8 cellular contexts compared by ENCODE assay signal in the genomic region with DNA sequence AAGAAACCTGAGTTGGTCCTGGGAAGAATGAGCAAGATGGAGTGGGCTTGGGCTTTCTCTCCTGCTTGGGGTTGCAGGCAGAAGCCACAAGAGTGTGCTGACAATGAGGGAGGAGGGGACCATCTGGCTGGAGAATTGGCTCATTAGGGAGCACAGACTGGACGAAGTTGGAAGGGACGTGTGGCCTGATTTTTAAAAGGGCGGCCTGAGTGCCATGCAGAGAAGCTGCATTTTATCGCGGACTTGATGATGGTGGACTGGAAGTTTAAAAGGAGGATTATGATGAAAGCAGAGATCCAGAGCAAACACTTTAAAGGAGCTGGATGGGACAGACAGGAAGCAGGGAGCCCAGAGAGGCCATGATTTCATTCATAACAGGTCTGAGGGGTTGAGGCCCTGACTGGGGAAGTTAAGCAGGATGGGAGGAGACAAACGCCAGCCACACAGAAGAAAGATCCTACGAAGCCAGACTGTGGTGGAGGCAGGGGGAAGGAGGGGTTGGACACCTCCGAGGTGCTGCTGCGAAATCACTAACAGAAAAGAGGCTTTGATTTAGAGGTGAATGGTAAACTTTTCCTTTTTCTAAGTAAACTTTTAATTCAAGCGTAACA. TPM values are rescaled to one million over a fixed set of nuclear protein-coding genes. Genes with fewer than 3 reads are reported as not detected.
DNase-seq lines count a peak whose midpoint lies in the region; ATAC-seq and TF ChIP-seq lines count a peak whose summit lies in the region.

No MANE protein-coding gene starts in this region.

- TF ChIP-seq CTCF in breast epithelium (IDR thresholded peaks at IDR 0.05) (no peak), MCF 10A (IDR thresholded peaks at IDR 0.05; ENCODE audit: unreplicated experiment) (no peak), lower lobe of right lung (IDR thresholded peaks at IDR 0.05) (no peak), uterus (IDR thresholded peaks at IDR 0.05) (no peak)

- no peaks in the 10 kb centered on the region for H3K27me3 Mint-ChIP-seq in MCF 10A (ENCODE audit: insufficient read depth, unreplicated experiment)
- no peaks in the 10 kb centered on the region for H3K27me3 Mint-ChIP-seq in activated naive CD8-positive, alpha-beta T cell treated with anti-CD3 and anti-CD28 coated beads for 36 hours

- ATAC-seq in lower lobe of right lung = peak; percentile 70 to 72
- no peak for ATAC-seq in HG03280 (IDR thresholded peaks at IDR 0.05; ENCODE audit: unreplicated experiment)

- TF ChIP-seq POLR2A in breast epithelium (IDR thresholded peaks at IDR 0.05) = no peak
- TF ChIP-seq POLR2A in uterus (IDR thresholded peaks at IDR 0.05) = no peak

- H3K9me3 Mint-ChIP-seq in MCF 10A (ENCODE audit: unreplicated experiment) = peaks cover under 1% of the 10 kb centered on the region
- H3K9me3 Mint-ChIP-seq in activated naive CD8-positive, alpha-beta T cell treated with anti-CD3 and anti-CD28 coated beads for 36 hours = no peaks in the 10 kb centered on the region

- H3K4me3 ChIP-seq in breast epithelium (no peak overlapping the region), lower lobe of right lung (no peak overlapping the region), uterus (no peak overlapping the region)

- no peaks in the 10 kb centered on the region for H3K4me1 ChIP-seq in breast epithelium
- peaks cover 38% of the 10 kb centered on the region for H3K4me1 ChIP-seq in lower lobe of right lung
- H3K4me1 ChIP-seq in uterus = no peaks in the 10 kb centered on the region

- no TSS peak for BruUV-seq in MCF 10A (replicated peaks; lab: Mats Ljungman, UMichigan)

- CTCF ChIA-PET in MCF 10A (lab: Yijun Ruan, JAX) = interaction anchor here (0.7 kb wide), 1 partner anchor 19 kb away, joined by 4 read pairs; no protein-coding TSS in a partner anchor

- no peaks in the 10 kb centered on the region for H3K27me3 ChIP-seq in breast epithelium
- H3K27me3 ChIP-seq in lower lobe of right lung (ENCODE audit: low read depth) = no peaks in the 10 kb centered on the region
- H3K27me3 ChIP-seq in uterus = no peaks in the 10 kb centered on the region

- H3K4me3 Mint-ChIP-seq in MCF 10A (ENCODE audit: unreplicated experiment) = no peak overlapping the region
- peak overlapping the region; percentile 40 for H3K4me3 Mint-ChIP-seq in activated naive CD8-positive, alpha-beta T cell treated with anti-CD3 and anti-CD28 coated beads for 36 hours

- H3K27ac Mint-ChIP-seq in MCF 10A (ENCODE audit: low read depth, unreplicated experiment) = no peak overlapping the region
- peak overlapping the region; percentile 79 for H3K27ac Mint-ChIP-seq in activated naive CD8-positive, alpha-beta T cell treated with anti-CD3 and anti-CD28 coated beads for 36 hours

- H3K36me3 ChIP-seq in breast epithelium = no peaks in the 10 kb centered on the region
- no peaks in the 10 kb centered on the region for H3K36me3 ChIP-seq in lower lobe of right lung
- no peaks in the 10 kb centered on the region for H3K36me3 ChIP-seq in uterus

- POLR2A ChIA-PET in MCF 10A (lab: Yijun Ruan, JAX) = interaction anchor here (0.7 kb wide), 1 partner anchor 15 kb away, joined by 4 read pairs; no protein-coding TSS in a partner anchor

- H3K9me3 ChIP-seq in breast epithelium (no peaks in the 10 kb centered on the region), lower lobe of right lung (no peaks in the 10 kb centered on the region), uterus (no peaks in the 10 kb centered on the region)

- DNase-seq in breast epithelium (ENCODE audit: low spot score in 2 of 2) = no peak
- no peak for DNase-seq in MCF 10A (ENCODE audit: unreplicated experiment)
- DNase-seq in activated naive CD8-positive, alpha-beta T cell treated with anti-CD3 and anti-CD28 coated beads for 36 hours = no peak
- DNase-seq in lower lobe of right lung = no peak
- no peak for DNase-seq in uterus
- DNase-seq in NCI-H1436 treated with DMSO at 0.1 percent for 48 hours (lab: John Stamatoyannopoulos, UW) = no peak
- no peak for DNase-seq in germinal center (ENCODE audit: low spot score)

- no peaks in the 10 kb centered on the region for H3K36me3 Mint-ChIP-seq in MCF 10A (ENCODE audit: insufficient read depth, unreplicated experiment)
- H3K36me3 Mint-ChIP-seq in activated naive CD8-positive, alpha-beta T cell treated with anti-CD3 and anti-CD28 coated beads for 36 hours = peaks cover 4% of the 10 kb centered on the region

- no peaks in the 10 kb centered on the region for H3K4me1 Mint-ChIP-seq in MCF 10A (ENCODE audit: insufficient read depth, unreplicated experiment)
- H3K4me1 Mint-ChIP-seq in activated naive CD8-positive, alpha-beta T cell treated with anti-CD3 and anti-CD28 coated beads for 36 hours = peaks cover 25% of the 10 kb centered on the region

- H3K27ac ChIP-seq in breast epithelium = peak overlapping the region; percentile 33 to 82
- H3K27ac ChIP-seq in lower lobe of right lung = peak overlapping the region; percentile 66
- peak overlapping the region; percentile 36 to 42 for H3K27ac ChIP-seq in uterus

- intact Hi-C loops in breast epithelium (cut with DNase I; ENCODE audit: low total_unique reads) = no loop called here
- intact Hi-C loops in MCF 10A (cut with micrococcal nuclease) = no loop called here
- intact Hi-C loops in lower lobe of right lung (cut with DNase I) = no loop called here
- intact Hi-C loops in uterus (cut with DNase I; ENCODE audit: low total_unique reads) = no loop called here

RNA-seq across cellular contexts. Expression of gene TLNRD1, which starts 23.6 kb away (rescaled TPM):
- total RNA-seq in breast epithelium (10 to 100 TPM; 15.1 to 21.6 (median 16.8) TPM), MCF 10A (2022) (17.1 and 18.3 TPM in 2 replicates), lower lobe of right lung (24.7 TPM), uterus (10 to 100 TPM; 10.1 to 22.4 (median 17.8) TPM)
- total RNA-seq in activated naive CD8-positive, alpha-beta T cell treated with anti-CD3 and anti-CD28 coated beads for 36 hours = 10 to 100 TPM; 28.2 to 29.9 TPM

RNA-seq across cellular contexts. Expression of gene MESD, which starts 34.8 kb away (rescaled TPM):
- total RNA-seq in breast epithelium (10 to 100 TPM; 17.1 to 32.9 (median 27.2) TPM), MCF 10A (2022) (29.7 and 30.2 TPM in 2 replicates), lower lobe of right lung (24.2 TPM), uterus (10 to 100 TPM; 23.6 to 48.7 (median 27.7) TPM)
- total RNA-seq in activated naive CD8-positive, alpha-beta T cell treated with anti-CD3 and anti-CD28 coated beads for 36 hours = 10 to 100 TPM; 20.7 to 21.0 TPM
